ENCODE assay signal across 16 cellular contexts in the genomic region with DNA sequence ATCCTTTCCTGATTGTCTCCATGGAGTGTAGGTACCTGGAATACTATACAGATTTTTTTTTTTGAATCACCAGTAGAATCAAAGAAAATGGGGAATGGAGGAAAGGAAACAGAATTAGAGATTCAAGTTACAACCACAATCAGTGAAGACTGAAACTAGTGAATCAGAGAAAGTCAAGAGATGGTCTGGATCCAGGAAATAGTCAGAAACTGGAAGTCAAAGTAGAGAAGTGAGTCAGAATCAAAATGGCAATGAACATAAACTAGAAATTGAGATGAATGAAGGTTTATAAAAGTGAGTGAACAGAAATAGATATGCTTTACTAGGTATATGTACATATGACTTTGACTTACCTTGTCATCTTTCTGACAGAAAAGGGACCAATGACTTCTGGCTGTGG.
DNase-seq lines count a peak whose midpoint lies in the region; ATAC-seq and TF ChIP-seq lines count a peak whose summit lies in the region.
"Had no signal": no experiment of that assay in that cellular context is flagged by ENCODE, and none has a peak within 500 bp of the region (broad histone marks: within the 10 kb centered on the region; RNA-seq: fewer than 3 reads in every experiment).

No MANE protein-coding gene starts in this region.

- H3K27ac ChIP-seq in GM23338 (ENCODE audit: low read depth) = no peak overlapping the region
- no peak overlapping the region for H3K27ac ChIP-seq in OCI-LY7 (ENCODE audit: low read depth, low read length, poor library complexity, severe bottlenecking)
- no peak overlapping the region for H3K27ac ChIP-seq in foreskin keratinocyte
- no peak overlapping the region for H3K27ac ChIP-seq in thyroid gland

- no peak overlapping the region for H3K4me3 Mint-ChIP-seq in GM23338
- H3K4me3 Mint-ChIP-seq: CD8-positive, alpha-beta memory T cell had no signal

- no peaks in the 10 kb centered on the region for H3K36me3 ChIP-seq in GM23338 (ENCODE audit: insufficient read depth)
- no peaks in the 10 kb centered on the region for H3K36me3 ChIP-seq in OCI-LY7 (ENCODE audit: insufficient read depth, low read length)
- no peaks in the 10 kb centered on the region for H3K36me3 ChIP-seq in thyroid gland
- H3K36me3 ChIP-seq: BE2C, HAP-1 had no signal

- H3K27ac Mint-ChIP-seq in GM23338 = no peak overlapping the region
- H3K27ac Mint-ChIP-seq: CD8-positive, alpha-beta memory T cell had no signal

- H3K4me1 ChIP-seq in GM23338 (ENCODE audit: insufficient read depth) (no peaks in the 10 kb centered on the region), OCI-LY7 (ENCODE audit: insufficient read depth, low read length, poor library complexity, severe bottlenecking) (no peaks in the 10 kb centered on the region), foreskin keratinocyte (no peaks in the 10 kb centered on the region), thyroid gland (no peaks in the 10 kb centered on the region)
- H3K4me1 ChIP-seq: BE2C, HAP-1 had no signal

- no peaks in the 10 kb centered on the region for H3F3A ChIP-seq in GM23338 (replicated peaks; ENCODE audit: low read depth)

- H4K20me1 ChIP-seq in GM23338 (replicated peaks; ENCODE audit: insufficient read depth) (no peaks in the 10 kb centered on the region), OCI-LY7 (ENCODE audit: insufficient read depth, low read length) (no peaks in the 10 kb centered on the region)

- H2AFZ ChIP-seq in GM23338 (peak overlapping the region; percentile 8; the same call in 1 of the 2 replicates), OCI-LY7 (ENCODE audit: low read length) (0 out of 2 replicates have a peak overlapping the region, but pooled peaks have one; percentile 17)

- no peaks in the 10 kb centered on the region for H3K4me1 Mint-ChIP-seq in GM23338
- H3K4me1 Mint-ChIP-seq: CD8-positive, alpha-beta memory T cell had no signal

- H3K9me3 Mint-ChIP-seq in GM23338 = no peaks in the 10 kb centered on the region
- H3K9me3 Mint-ChIP-seq: CD8-positive, alpha-beta memory T cell had no signal

- H3K27me3 Mint-ChIP-seq in GM23338 (ENCODE audit: insufficient read depth, low read depth, poor library complexity) = no peaks in the 10 kb centered on the region

- no peaks in the 10 kb centered on the region for H3K36me3 Mint-ChIP-seq in GM23338 (ENCODE audit: low read depth)
- H3K36me3 Mint-ChIP-seq: CD8-positive, alpha-beta memory T cell had no signal

- no peak for TF ChIP-seq POLR2A in thyroid gland (IDR thresholded peaks at IDR 0.05)

- H3K9me3 ChIP-seq in OCI-LY7 (ENCODE audit: low read length) (no peaks in the 10 kb centered on the region; the same call in 1 of the 2 replicates), thyroid gland (no peaks in the 10 kb centered on the region)
- H3K9me3 ChIP-seq: BE2C, HAP-1 had no signal

- intact Hi-C loops in OCI-LY7 (cut with micrococcal nuclease; ENCODE audit: unreplicated experiment) = no loop called here
- intact Hi-C loops in thyroid gland (cut with DNase I) = no loop called here

- BruUV-seq in OCI-LY7 (replicated peaks; lab: Mats Ljungman, UMichigan) = no TSS peak

- no peak overlapping the region for H3K4me2 ChIP-seq in GM23338
- H3K4me2 ChIP-seq in OCI-LY7 (ENCODE audit: low read length) = no peak overlapping the region

- POLR2A ChIA-PET in OCI-LY7 (lab: Charles Lee) = no interaction called here

- no peak for ATAC-seq in GM23338
- ATAC-seq in foreskin keratinocyte = peak; percentile 68
- no peak for ATAC-seq in HG03442 (IDR thresholded peaks at IDR 0.05; ENCODE audit: unreplicated experiment)
- no peak for ATAC-seq in omental fat pad (ENCODE audit: low FRiP score)

- TF ChIP-seq CTCF in GM23338 (conservative IDR thresholded peaks at IDR 0.05; ENCODE audit: low read depth in 2 of 2) = no peak
- no peak for TF ChIP-seq CTCF in OCI-LY7 (conservative IDR thresholded peaks at IDR 0.05; ENCODE audit: low read length)
- TF ChIP-seq CTCF in foreskin keratinocyte (conservative IDR thresholded peaks at IDR 0.05) = no peak
- no peak for TF ChIP-seq CTCF in thyroid gland (IDR thresholded peaks at IDR 0.05)
- TF ChIP-seq CTCF in omental fat pad (IDR thresholded peaks at IDR 0.05) = no peak

- H3K4me3 ChIP-seq in GM23338 (no peak overlapping the region), OCI-LY7 (ENCODE audit: low read depth, low read length, poor library complexity, severe bottlenecking) (no peak overlapping the region), thyroid gland (replicated peaks in 1 of 3) (no peak overlapping the region)
- H3K4me3 ChIP-seq: HAP-1 had no signal

- no peaks in the 10 kb centered on the region for H3K9me2 ChIP-seq in GM23338 (ENCODE audit: insufficient read depth)
- H3K9me2 ChIP-seq in OCI-LY7 (ENCODE audit: insufficient read depth, low read length) = no peaks in the 10 kb centered on the region

- CTCF ChIA-PET in OCI-LY7 (lab: Charles Lee; ENCODE audit: unreplicated experiment) = no interaction called here

- H3K27me3 ChIP-seq in GM23338 (ENCODE audit: insufficient read depth) (no peaks in the 10 kb centered on the region), foreskin keratinocyte (no peaks in the 10 kb centered on the region), thyroid gland (no peaks in the 10 kb centered on the region)
- H3K27me3 ChIP-seq: BE2C had no signal

- DNase-seq in Daoy (ENCODE audit: low read depth) (peak; percentile 6), GM23338 (ENCODE audit: low spot score) (no peak), OCI-LY7 (ENCODE audit: low spot score) (no peak), foreskin keratinocyte (peak in 1 of 2 donors; percentile 56), NCI-H2196 treated with DMSO at 0.1 percent for 48 hours (lab: John Stamatoyannopoulos, UW; ENCODE audit: unreplicated experiment) (no peak), thyroid gland (no peak), omental fat pad (ENCODE audit: low spot score) (no peak)
- DNase-seq: BE2C; CD8-positive, alpha-beta memory T cell; DND-41; NCI-H1048; NCI-H146; NCI-H2081 treated with DMSO at 0.1 percent for 48 hours; SHP77 treated with DMSO at 0.1 percent for 48 hours had no signal

- no peaks in the 10 kb centered on the region for H3K79me2 ChIP-seq in GM23338 (replicated peaks; ENCODE audit: insufficient read depth)
- no peaks in the 10 kb centered on the region for H3K79me2 ChIP-seq in OCI-LY7 (ENCODE audit: insufficient read depth, low read depth, low read length)

TF ChIP-seq in GM23338, 12 proteins besides CTCF, POLR2A, EP300 and RAD21 (continues in another document):
- TF ChIP-seq, protein P1, sequence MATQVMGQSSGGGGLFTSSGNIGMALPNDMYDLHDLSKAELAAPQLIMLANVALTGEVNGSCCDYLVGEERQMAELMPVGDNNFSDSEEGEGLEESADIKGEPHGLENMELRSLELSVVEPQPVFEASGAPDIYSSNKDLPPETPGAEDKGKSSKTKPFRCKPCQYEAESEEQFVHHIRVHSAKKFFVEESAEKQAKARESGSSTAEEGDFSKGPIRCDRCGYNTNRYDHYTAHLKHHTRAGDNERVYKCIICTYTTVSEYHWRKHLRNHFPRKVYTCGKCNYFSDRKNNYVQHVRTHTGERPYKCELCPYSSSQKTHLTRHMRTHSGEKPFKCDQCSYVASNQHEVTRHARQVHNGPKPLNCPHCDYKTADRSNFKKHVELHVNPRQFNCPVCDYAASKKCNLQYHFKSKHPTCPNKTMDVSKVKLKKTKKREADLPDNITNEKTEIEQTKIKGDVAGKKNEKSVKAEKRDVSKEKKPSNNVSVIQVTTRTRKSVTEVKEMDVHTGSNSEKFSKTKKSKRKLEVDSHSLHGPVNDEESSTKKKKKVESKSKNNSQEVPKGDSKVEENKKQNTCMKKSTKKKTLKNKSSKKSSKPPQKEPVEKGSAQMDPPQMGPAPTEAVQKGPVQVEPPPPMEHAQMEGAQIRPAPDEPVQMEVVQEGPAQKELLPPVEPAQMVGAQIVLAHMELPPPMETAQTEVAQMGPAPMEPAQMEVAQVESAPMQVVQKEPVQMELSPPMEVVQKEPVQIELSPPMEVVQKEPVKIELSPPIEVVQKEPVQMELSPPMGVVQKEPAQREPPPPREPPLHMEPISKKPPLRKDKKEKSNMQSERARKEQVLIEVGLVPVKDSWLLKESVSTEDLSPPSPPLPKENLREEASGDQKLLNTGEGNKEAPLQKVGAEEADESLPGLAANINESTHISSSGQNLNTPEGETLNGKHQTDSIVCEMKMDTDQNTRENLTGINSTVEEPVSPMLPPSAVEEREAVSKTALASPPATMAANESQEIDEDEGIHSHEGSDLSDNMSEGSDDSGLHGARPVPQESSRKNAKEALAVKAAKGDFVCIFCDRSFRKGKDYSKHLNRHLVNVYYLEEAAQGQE (IDR thresholded peaks at IDR 0.05; ENCODE audit: unreplicated experiment) = no peak
- TF ChIP-seq JUNB (IDR thresholded peaks at IDR 0.05; ENCODE audit: unreplicated experiment) = no peak
- TF ChIP-seq, protein P2, sequence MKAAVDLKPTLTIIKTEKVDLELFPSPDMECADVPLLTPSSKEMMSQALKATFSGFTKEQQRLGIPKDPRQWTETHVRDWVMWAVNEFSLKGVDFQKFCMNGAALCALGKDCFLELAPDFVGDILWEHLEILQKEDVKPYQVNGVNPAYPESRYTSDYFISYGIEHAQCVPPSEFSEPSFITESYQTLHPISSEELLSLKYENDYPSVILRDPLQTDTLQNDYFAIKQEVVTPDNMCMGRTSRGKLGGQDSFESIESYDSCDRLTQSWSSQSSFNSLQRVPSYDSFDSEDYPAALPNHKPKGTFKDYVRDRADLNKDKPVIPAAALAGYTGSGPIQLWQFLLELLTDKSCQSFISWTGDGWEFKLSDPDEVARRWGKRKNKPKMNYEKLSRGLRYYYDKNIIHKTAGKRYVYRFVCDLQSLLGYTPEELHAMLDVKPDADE (IDR thresholded peaks at IDR 0.05) = no peak
